17 cellular contexts compared by ENCODE assay signal in the genomic region with DNA sequence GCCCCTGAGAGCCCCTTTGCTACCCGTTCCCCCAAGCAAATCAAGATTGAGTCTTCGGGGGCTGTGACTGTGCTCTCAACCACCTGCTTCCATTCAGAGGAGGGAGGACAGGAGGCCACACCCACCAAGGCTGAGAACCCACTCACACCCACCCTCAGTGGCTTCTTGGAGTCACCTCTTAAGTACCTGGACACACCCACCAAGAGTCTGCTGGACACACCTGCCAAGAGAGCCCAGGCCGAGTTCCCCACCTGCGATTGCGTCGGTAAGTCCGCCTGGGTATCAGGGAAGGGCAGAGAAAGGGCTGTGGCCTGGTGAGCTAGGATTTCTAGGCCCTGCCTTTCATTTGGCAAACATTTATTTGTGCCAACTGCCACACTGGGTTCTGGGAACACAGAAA.
"Had no signal": no experiment of that assay in that cellular context is flagged by ENCODE, and none has a peak within 500 bp of the region (broad histone marks: within the 10 kb centered on the region; RNA-seq: fewer than 3 reads in every experiment).

No MANE protein-coding gene starts in this region.

- H3K27me3 Mint-ChIP-seq: activated CD4-positive, alpha-beta T cell treated with anti-CD3 and anti-CD28 coated beads, Interleukin-2, amount 10 ng/mL, durations not matched to agents 7 days and 5 days; progenitor cell of endocrine pancreas had no signal

- H3K36me3 ChIP-seq: right atrium auricular region had no signal

- H3K4me3 ChIP-seq: ascending aorta, right atrium auricular region had no signal

- H3K4me3 Mint-ChIP-seq: activated CD4-positive, alpha-beta T cell treated with anti-CD3 and anti-CD28 coated beads, Interleukin-2, amount 10 ng/mL, durations not matched to agents 7 days and 5 days; activated T-helper 1 cell treated with anti-CD3 and anti-CD28 coated beads, Interleukin-12 subunit alpha, Interleukin-12 subunit beta, Interleukin-2, Interleukin-4 antibody, amounts not matched to agents 30 ng/mL and 10 ng/mL and 1 ng/mL, durations not matched to agents 14 hours and 24 hours and 36 hours; immature natural killer cell; neural crest cell had no signal

- H3K27ac ChIP-seq: ascending aorta, right atrium auricular region had no signal

- H3K4me1 ChIP-seq: ascending aorta, right atrium auricular region had no signal

- H3K27ac Mint-ChIP-seq: activated CD4-positive, alpha-beta T cell treated with anti-CD3 and anti-CD28 coated beads, Interleukin-2, amount 10 ng/mL, durations not matched to agents 7 days and 5 days; progenitor cell of endocrine pancreas had no signal

- DNase-seq: activated CD4-positive, alpha-beta T cell treated with anti-CD3 and anti-CD28 coated beads, Interleukin-2, amount 10 ng/mL, durations not matched to agents 7 days and 5 days; activated naive CD4-positive, alpha-beta T cell; cerebellar nuclear complex; effector CD4-positive, alpha-beta T cell; immature natural killer cell; kidney glomerular epithelial cell; left ventricle myocardium superior; stimulated activated CD4-positive, alpha-beta T cell treated with anti-CD3 and anti-CD28 coated beads, Interleukin-15, amount 100 ng/mL, for 24 hours; stimulated activated CD4-positive, alpha-beta T cell treated with anti-CD3 and anti-CD28 coated beads, Interleukin-2, amount 100 ng/mL, for 48 hours; T-helper 1 cell; T1000 had no signal

- H3K9me3 Mint-ChIP-seq: activated CD4-positive, alpha-beta T cell treated with anti-CD3 and anti-CD28 coated beads, Interleukin-2, amount 10 ng/mL, durations not matched to agents 7 days and 5 days; activated T-helper 1 cell treated with anti-CD3 and anti-CD28 coated beads, Interleukin-12 subunit alpha, Interleukin-12 subunit beta, Interleukin-2, Interleukin-4 antibody, amounts not matched to agents 30 ng/mL and 10 ng/mL and 1 ng/mL, durations not matched to agents 14 hours and 24 hours and 36 hours; immature natural killer cell; neural crest cell had no signal

- H3K27me3 ChIP-seq: ascending aorta, right atrium auricular region had no signal

- H3K9me3 ChIP-seq: ascending aorta, right atrium auricular region had no signal

- ATAC-seq: left ventricle myocardium superior, SK-N-SH treated with all-trans-retinoic acid at 6 μM for 48 hours had no signal
